In genomic region chr3:128988286-128988685, GRCh38 we compare ENCODE assay signal across 23 cellular contexts. TPM values are rescaled to one million over a fixed set of nuclear protein-coding genes. Genes with fewer than 3 reads are reported as not detected.
DNase-seq lines count a peak whose midpoint lies in the region; ATAC-seq and TF ChIP-seq lines count a peak whose summit lies in the region.
"Had no signal": no experiment of that assay in that cellular context is flagged by ENCODE, and none has a peak within 500 bp of the region (broad histone marks: within the 10 kb centered on the region; RNA-seq: fewer than 3 reads in every experiment).

No MANE protein-coding gene starts in this region.

- POLR2A ChIA-PET in HEK293 (lab: Yijun Ruan, JAX) = interaction anchor here (0.6 kb wide), 1 partner anchor 1147 kb away, joined by 3 read pairs; no protein-coding TSS in a partner anchor

- TF ChIP-seq CTCF in HEK293 (tag by site-specific recombination; IDR thresholded peaks at IDR 0.05) (no peak), osteoblast (IDR thresholded peaks at IDR 0.05; ENCODE audit: extremely low read depth, low read depth, low read length) (no peak), vagina (IDR thresholded peaks at IDR 0.05) (no peak)

- H3K27ac ChIP-seq in HEK293 (ENCODE audit: extremely low read depth, low read depth, low read length) (no peak overlapping the region), osteoblast (ENCODE audit: low read depth, low read length) (no peak overlapping the region), vagina (no peak overlapping the region)
- H3K27ac ChIP-seq: A549; BLaER1 treated with 17β-estradiol and CSF1 and Interleukin-3, amounts not matched to agents 10 nM and 100 nM had no signal

- CTCF ChIA-PET in HEK293 (lab: Yijun Ruan, JAX) = interaction anchor here (0.6 to 2.6 kb wide), 3 partner anchors 18 to 415 kb away, joined by 4 to 11 read pairs (median 4); no protein-coding TSS in a partner anchor

- H3K4me3 ChIP-seq in HEK293 (ENCODE audit: low read depth, low read length) = no peak overlapping the region
- H3K4me3 ChIP-seq in osteoblast (ENCODE audit: insufficient read depth, low read length) = no peak overlapping the region
- H3K4me3 ChIP-seq in vagina = no peak overlapping the region
- H3K4me3 ChIP-seq: A549; BLaER1 treated with 17β-estradiol and CSF1 and Interleukin-3, amounts not matched to agents 10 nM and 100 nM; GM12878; GM23338 had no signal

- DNase-seq in mesenteric fat pad (ENCODE audit: low spot score) (peak; percentile 51), osteoblast (ENCODE audit: insufficient read length, low spot score, missing footprints) (peak; percentile 11), NCI-H1092 treated with DMSO at 0.1 percent for 48 hours (lab: John Stamatoyannopoulos, UW) (no peak), vagina (ENCODE audit: extremely low spot score in 2 of 2) (no peak)
- DNase-seq: 8988T; ACHN; AML-193; BE2C; CD4-positive, alpha-beta T cell; CD8-positive, alpha-beta memory T cell; DMS 273 treated with DMSO at 0.1 percent for 48 hours; DMS79; EL; GDM1; H9; HFFc6 had no signal

- H3K27me3 ChIP-seq in osteoblast (ENCODE audit: insufficient read depth, low read length) = peaks cover 12% of the 10 kb centered on the region
- H3K27me3 ChIP-seq in vagina = no peaks in the 10 kb centered on the region
- H3K27me3 ChIP-seq: BE2C had no signal

- H3K9me3 ChIP-seq in HEK293 (ENCODE audit: control insufficient read depth, insufficient read depth, low read depth, low read length) = no peaks in the 10 kb centered on the region
- no peaks in the 10 kb centered on the region for H3K9me3 ChIP-seq in osteoblast (ENCODE audit: low read depth, low read length)
- no peaks in the 10 kb centered on the region for H3K9me3 ChIP-seq in vagina
- H3K9me3 ChIP-seq: A549; BE2C; BLaER1 treated with 17β-estradiol and CSF1 and Interleukin-3, amounts not matched to agents 10 nM and 100 nM had no signal

- no peak for TF ChIP-seq POLR2A in vagina (IDR thresholded peaks at IDR 0.05)

- no peaks in the 10 kb centered on the region for H3K36me3 ChIP-seq in HEK293 (ENCODE audit: control insufficient read depth in 2 of 2, insufficient read depth in 1 of 2, low read length in 2 of 2)
- H3K36me3 ChIP-seq in osteoblast (ENCODE audit: insufficient read depth, low read length) = no peaks in the 10 kb centered on the region
- no peaks in the 10 kb centered on the region for H3K36me3 ChIP-seq in vagina
- H3K36me3 ChIP-seq: BE2C; BLaER1 treated with 17β-estradiol and CSF1 and Interleukin-3, amounts not matched to agents 10 nM and 100 nM had no signal

- no peaks in the 10 kb centered on the region for H4K20me1 ChIP-seq in osteoblast (ENCODE audit: insufficient read depth, low read length)
- H4K20me1 ChIP-seq: BLaER1 treated with 17β-estradiol and CSF1 and Interleukin-3, amounts not matched to agents 10 nM and 100 nM had no signal

- intact Hi-C loops in vagina (cut with DNase I) = no loop called here

- H3K4me2 ChIP-seq in osteoblast (ENCODE audit: insufficient read depth, low read length) = no peak overlapping the region
- H3K4me2 ChIP-seq: A549; BLaER1 treated with 17β-estradiol and CSF1 and Interleukin-3, amounts not matched to agents 10 nM and 100 nM; GM23338 had no signal

- H3K79me2 ChIP-seq in osteoblast (ENCODE audit: insufficient read depth, low read length) = no peaks in the 10 kb centered on the region

- no peak for ATAC-seq in GM21423 (IDR thresholded peaks at IDR 0.05; ENCODE audit: unreplicated experiment)
- ATAC-seq: A549, GM12878, GM23338, HCT116 had no signal

- no peak overlapping the region for H2AFZ ChIP-seq in osteoblast (ENCODE audit: low read length)
- H2AFZ ChIP-seq: GM23338 had no signal

- H3K4me1 ChIP-seq in HEK293 (ENCODE audit: control insufficient read depth, insufficient read depth, low read length) = no peaks in the 10 kb centered on the region
- H3K4me1 ChIP-seq in osteoblast (ENCODE audit: insufficient read depth, low read length) = no peaks in the 10 kb centered on the region
- no peaks in the 10 kb centered on the region for H3K4me1 ChIP-seq in vagina
- H3K4me1 ChIP-seq: A549, BE2C had no signal

TF ChIP-seq in HEK293, 187 proteins besides CTCF, POLR2A, EP300 and RAD21:
- TF ChIP-seq ZNF366 (tag by site-specific recombination; conservative IDR thresholded peaks at IDR 0.05) (no peak), ZNF658 (tag by site-specific recombination; IDR thresholded peaks at IDR 0.05) (no peak), MZF1 (tag by site-specific recombination; IDR thresholded peaks at IDR 0.05; ENCODE audit: borderline replicate concordance) (no peak), PRDM10 (tag by site-specific recombination; IDR thresholded peaks at IDR 0.05) (peak; percentile 18; the same call in 1 of the 2 replicates), ZNF692 (tag by site-specific recombination; IDR thresholded peaks at IDR 0.05) (no peak), ZNF501 (tag by site-specific recombination; IDR thresholded peaks at IDR 0.05) (no peak)

RNA-seq across cellular contexts. Expression of gene CFAP92, which starts 5.6 kb away (rescaled TPM):
- total RNA-seq in mesenteric fat pad (0.64 TPM), osteoblast (not detected in 2 replicates), vagina (not detected)
- total RNA-seq: GM12878, HFFc6 had no signal

RNA-seq across cellular contexts. Expression of gene EFCC1, which starts 12.8 kb away (rescaled TPM):
- total RNA-seq in mesenteric fat pad (1.8 TPM), osteoblast (not detected in 2 replicates), vagina (3.7 TPM)
- total RNA-seq: GM12878, GM23338, HFFc6 had no signal

Comparison
In these comparisons a context has a peak if more than half of its experiments do, and no peak if none do; other contexts are left out.
1. DNase-seq: peak in mesenteric fat pad (single experiment) and osteoblast (single experiment); none in NCI-H1092 treated with DMSO at 0.1 percent for 48 hours (single experiment) and vagina (0 of 2).